In the genomic region with DNA sequence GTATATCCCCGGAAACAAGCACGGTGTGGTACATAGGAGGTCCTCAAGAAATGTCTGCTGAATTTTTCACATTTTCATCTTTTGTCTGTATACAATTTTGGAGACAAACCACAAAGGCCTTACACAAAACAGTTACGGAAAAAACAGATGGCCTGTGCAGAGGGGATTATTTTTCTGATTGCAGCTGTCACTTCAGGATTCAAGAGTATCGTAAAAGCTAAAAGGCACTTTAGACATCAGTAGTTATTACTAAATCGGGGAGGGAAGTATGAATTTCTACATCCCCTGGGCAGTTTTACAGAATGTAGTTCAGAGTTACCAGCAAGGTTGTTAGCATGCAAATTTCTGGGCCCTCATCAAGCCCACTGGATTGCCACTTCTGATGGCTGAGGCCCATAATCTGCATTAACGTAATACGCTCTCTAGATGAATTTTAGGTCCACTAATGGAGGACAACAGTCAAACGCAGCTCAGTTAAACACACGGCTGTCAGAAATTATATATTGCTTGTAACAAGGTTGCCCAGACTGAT, we compare ENCODE assay signal across 8 cellular contexts. TPM values are rescaled to one million over a fixed set of nuclear protein-coding genes. Genes with fewer than 3 reads are reported as not detected.
DNase-seq lines count a peak whose midpoint lies in the region; ATAC-seq and TF ChIP-seq lines count a peak whose summit lies in the region.

No MANE protein-coding gene starts in this region.

- ATAC-seq in IMR-90 (ENCODE audit: low read depth) (no peak), body of pancreas (no peak), HG02588 (IDR thresholded peaks at IDR 0.05; ENCODE audit: unreplicated experiment) (no peak)
- no peak for ATAC-seq in naive thymus-derived CD8-positive, alpha-beta T cell

- no peak overlapping the region for H2BK120ac ChIP-seq in IMR-90 (ENCODE audit: low read depth, low read length)

- intact Hi-C loops in CD14-positive monocyte (cut with micrococcal nuclease): no loop called here
- intact Hi-C loops in IMR-90 (cut with micrococcal nuclease): loop anchor here (2.0 to 5.0 kb wide), 2 partner anchors 41 to 148 kb away; partner anchors contain the start of gene CRYBG3
- intact Hi-C loops in body of pancreas (cut with DNase I): no loop called here

- no peak overlapping the region for H2BK20ac ChIP-seq in IMR-90 (ENCODE audit: low read depth, low read length)

- H3K9me3 Mint-ChIP-seq in CD14-positive monocyte: peaks cover 0 to 2% (median 0%) of the 10 kb centered on the region in 7 donors
- no peaks in the 10 kb centered on the region for H3K9me3 Mint-ChIP-seq in naive thymus-derived CD8-positive, alpha-beta T cell

- dilution Hi-C loops in IMR-90 (cut with HindIII; ENCODE audit: low sequenced_read_pairs, unreplicated experiment): no loop called here

- in situ Hi-C loops in IMR-90 (cut with MboI; ENCODE audit: low sequenced_read_pairs): no loop called here

- H3K18ac ChIP-seq in IMR-90 (ENCODE audit: low read depth, low read length): no peak overlapping the region

- H3K14ac ChIP-seq in IMR-90 (replicated peaks; ENCODE audit: low read depth, low read length): 0 out of 2 replicates have a peak overlapping the region, but pooled peaks have one; percentile 66

- no peaks in the 10 kb centered on the region; the same call in 1 of the 2 replicates for H3K9me1 ChIP-seq in IMR-90 (ENCODE audit: insufficient read depth, low read length)

- H2AFZ ChIP-seq in IMR-90 (replicated peaks; ENCODE audit: low read length, poor library complexity): no peak overlapping the region

- H4K5ac ChIP-seq in IMR-90 (ENCODE audit: low read depth, low read length): no peak overlapping the region

- no peak overlapping the region for H2AK5ac ChIP-seq in IMR-90 (ENCODE audit: low read depth, low read length)

- CTCF ChIA-PET in IMR-90 (lab: Yijun Ruan, JAX): no interaction called here

- no peaks in the 10 kb centered on the region for H3K9me3 ChIP-seq in IMR-90 (ENCODE audit: control insufficient read depth, insufficient read depth, low read length)
- no peaks in the 10 kb centered on the region for H3K9me3 ChIP-seq in body of pancreas

- WGBS in IMR-90 (ENCODE audit: extremely low coverage in 2 of 2, insufficient read length in 1 of 2), 2 experiments: 100% methylated on average over 2 of the region's 9 CpGs; no CpG with 5 or more reads in 1 of the 2 experiments
- WGBS in body of pancreas, 2 donors: 43 to 46% methylated on average over 9 of the region's 9 CpGs

- H4K20me1 ChIP-seq in IMR-90 (ENCODE audit: insufficient read depth, low read length): no peaks in the 10 kb centered on the region

- H3K23ac ChIP-seq in IMR-90 (ENCODE audit: low read depth, low read length): no peak overlapping the region

- H3K27ac ChIP-seq in IMR-90 (ENCODE audit: insufficient read depth, low read length): no peak overlapping the region
- peak overlapping the region in 3 of 4 donors; percentile 89 to 92 (median 91) for H3K27ac ChIP-seq in body of pancreas

- peak overlapping the region; percentile 52; the same call in 1 of the 2 replicates for H3K4me2 ChIP-seq in IMR-90 (ENCODE audit: low read depth, low read length)

- peaks cover 10 to 12% of the 10 kb centered on the region in 2 donors for H3K36me3 Mint-ChIP-seq in CD14-positive monocyte
- H3K36me3 Mint-ChIP-seq in naive thymus-derived CD8-positive, alpha-beta T cell: peaks cover 0 to 17% (median 6%) of the 10 kb centered on the region in 3 donors

- no peaks in the 10 kb centered on the region for H3K27me3 ChIP-seq in IMR-90 (ENCODE audit: control insufficient read depth, insufficient read depth, low read length)
- H3K27me3 ChIP-seq in body of pancreas: no peaks in the 10 kb centered on the region

- H4K8ac ChIP-seq in IMR-90 (ENCODE audit: low read depth in 2 of 2, low read length in 2 of 2): peak overlapping the region in 1 of 2 experiments; percentile 73; a peak in 1 of 4 replicates

- H2AK9ac ChIP-seq in IMR-90 (replicated peaks; ENCODE audit: low read depth, low read length, poor library complexity): no peak overlapping the region

- DNase-seq in CD14-positive monocyte (ENCODE audit: low spot score): no peak
- no peak for DNase-seq in IMR-90
- no peak for DNase-seq in body of pancreas
- DNase-seq in naive thymus-derived CD8-positive, alpha-beta T cell: no peak
- DNase-seq in stimulated activated CD4-positive, alpha-beta T cell treated with anti-CD3 and anti-CD28 coated beads, Interleukin-4, amount 100 ng/mL, for 4 hours: no peak
- no peak for DNase-seq in NCI-H1092 treated with DMSO at 0.1 percent for 48 hours (lab: John Stamatoyannopoulos, UW)
- no peak for DNase-seq in RPMI8226

- no peak for TF ChIP-seq CTCF in CD14-positive monocyte (IDR thresholded peaks at IDR 0.05)
- TF ChIP-seq CTCF in IMR-90 (conservative IDR thresholded peaks at IDR 0.05; ENCODE audit: low read depth, low read length): no peak
- no peak for TF ChIP-seq CTCF in body of pancreas (IDR thresholded peaks at IDR 0.05)

- H3K4me1 Mint-ChIP-seq in CD14-positive monocyte: peaks cover 47% of the 10 kb centered on the region
- H3K4me1 Mint-ChIP-seq in naive thymus-derived CD8-positive, alpha-beta T cell: peaks cover 27 to 72% (median 66%) of the 10 kb centered on the region in 4 donors

- H3K9ac ChIP-seq in IMR-90 (ENCODE audit: low read depth, low read length): no peak overlapping the region

- no peak overlapping the region for H4K91ac ChIP-seq in IMR-90 (ENCODE audit: insufficient read depth, low read depth, low read length)

- peaks cover 0 to 3% (median 0%) of the 10 kb centered on the region in 3 donors for H3K27me3 Mint-ChIP-seq in CD14-positive monocyte (ENCODE audit: low read depth in 3 of 3)
- no peaks in the 10 kb centered on the region for H3K27me3 Mint-ChIP-seq in naive thymus-derived CD8-positive, alpha-beta T cell

- no peak for TF ChIP-seq POLR2A in IMR-90 (IDR thresholded peaks at IDR 0.05; ENCODE audit: low read depth, low read length)
- no peak for TF ChIP-seq POLR2A in body of pancreas (IDR thresholded peaks at IDR 0.05)

- H3K79me1 ChIP-seq in IMR-90 (ENCODE audit: low read depth in 1 of 2, low read length in 2 of 2): peaks cover 15 to 28% of the 10 kb centered on the region in 2 experiments

- no peak overlapping the region for H3K56ac ChIP-seq in IMR-90 (ENCODE audit: extremely low read depth, insufficient read depth, low read length)

- H2BK5ac ChIP-seq in IMR-90 (ENCODE audit: low read depth, low read length, poor library complexity, severe bottlenecking): no peak overlapping the region

- no TSS peak for BruUV-seq in IMR-90 (replicated peaks; lab: Mats Ljungman, UMichigan)

- POLR2A ChIA-PET in IMR-90 (lab: Charles Lee; ENCODE audit: unreplicated experiment): no interaction called here
- POLR2A ChIA-PET in naive thymus-derived CD8-positive, alpha-beta T cell (lab: Charles Lee): interaction anchor here (1.5 to 1.8 kb wide), 2 partner anchors 16 to 149 kb away, joined by 4 to 10 read pairs; partner anchors contain the start of gene CRYBG3

- H3K4ac ChIP-seq in IMR-90 (ENCODE audit: low read depth, low read length): no peak overlapping the region

- H3K4me3 Mint-ChIP-seq in CD14-positive monocyte: peak overlapping the region; percentile 88 to 93
- H3K4me3 Mint-ChIP-seq in naive thymus-derived CD8-positive, alpha-beta T cell: peak overlapping the region; percentile 84 to 95 (median 92)

- H3K36me3 ChIP-seq in IMR-90 (ENCODE audit: control insufficient read depth, insufficient read depth, low read length) (peaks cover 1% of the 10 kb centered on the region), body of pancreas (replicated peaks in 1 of 2; ENCODE audit: insufficient read depth in 1 of 2, low read depth in 2 of 2) (peaks cover 0 to 5% of the 10 kb centered on the region in 2 donors)

- H2BK15ac ChIP-seq in IMR-90 (ENCODE audit: low read depth, low read length): no peak overlapping the region

- TF ChIP-seq RAD21 in IMR-90 (IDR thresholded peaks at IDR 0.05; ENCODE audit: low read length): no peak

- peaks cover 9% of the 10 kb centered on the region for H3K4me1 ChIP-seq in IMR-90 (ENCODE audit: control insufficient read depth, insufficient read depth, low read length)
- peaks cover 31% of the 10 kb centered on the region for H3K4me1 ChIP-seq in body of pancreas

- H3K27ac Mint-ChIP-seq in CD14-positive monocyte: peak overlapping the region in 6 of 7 donors; percentile 10 to 95 (median 88)
- H3K27ac Mint-ChIP-seq in naive thymus-derived CD8-positive, alpha-beta T cell: peak overlapping the region; percentile 16 to 97 (median 78)

- no peak overlapping the region for H3K4me3 ChIP-seq in IMR-90 (ENCODE audit: insufficient read depth, low read depth, low read length)
- H3K4me3 ChIP-seq in body of pancreas: no peak overlapping the region

TF ChIP-seq in IMR-90, 13 proteins besides CTCF, POLR2A, EP300 and RAD21:
- no peak for TF ChIP-seq SMC3 (IDR thresholded peaks at IDR 0.05; ENCODE audit: low read depth, low read length)

RNA-seq across cellular contexts. Expression of gene RIOX2, which starts 1.2 kb away (rescaled TPM):
- polyA plus RNA-seq in CD14-positive monocyte (10 to 100 TPM; 18.3 to 18.7 TPM), IMR-90 (2012; rRNA removed) (15.1 and 17.2 TPM in 2 replicates)
- total RNA-seq in IMR-90 (2012; rRNA removed) (26.7 and 27.8 TPM in 2 replicates), body of pancreas (10 to 100 TPM; 22.1 to 32.3 TPM)
- 5.2 and 6.4 TPM in 2 replicates for polyA plus RNA-seq in IMR-90 (2012; cell fraction: cytosol; rRNA removed)
- 11.3 and 26.8 TPM in 2 replicates for polyA plus RNA-seq in IMR-90 (2012; cell fraction: nucleus; rRNA removed; ENCODE audit: low replicate concordance)
- 10 to 100 TPM; 34.1 to 36.5 TPM for total RNA-seq in naive thymus-derived CD8-positive, alpha-beta T cell
- 10 to 100 TPM; 26.9 to 32.4 (median 29.0) TPM for polyA plus RNA-seq in naive thymus-derived CD8-positive, alpha-beta T cell
